15 cellular contexts compared by ENCODE assay signal in the genomic region with DNA sequence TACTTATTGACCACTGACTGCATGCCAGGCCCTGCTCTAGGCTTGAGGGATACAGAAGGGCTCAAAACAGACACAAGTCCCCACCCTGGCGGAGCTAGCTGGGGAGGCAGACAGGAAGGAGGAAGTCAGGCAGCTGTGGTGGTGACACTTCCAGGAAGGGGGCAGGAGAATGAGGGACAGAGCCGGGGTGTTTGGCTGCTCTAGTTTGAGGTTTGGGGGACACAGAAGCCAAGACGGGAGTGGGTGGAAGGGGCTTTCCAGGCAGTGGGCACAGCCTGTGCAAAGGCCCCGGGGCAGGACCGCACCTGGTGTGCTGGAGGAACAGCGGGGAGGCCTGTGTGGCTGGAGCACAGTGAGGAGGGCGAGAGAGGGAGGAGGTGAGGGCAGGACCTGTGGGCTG. TPM values are rescaled to one million over a fixed set of nuclear protein-coding genes. Genes with fewer than 3 reads are reported as not detected.
DNase-seq lines count a peak whose midpoint lies in the region; ATAC-seq and TF ChIP-seq lines count a peak whose summit lies in the region.
"Had no signal": no experiment of that assay in that cellular context is flagged by ENCODE, and none has a peak within 500 bp of the region (broad histone marks: within the 10 kb centered on the region; RNA-seq: fewer than 3 reads in every experiment).

No MANE protein-coding gene starts in this region.

- no peak overlapping the region for H3K4me3 Mint-ChIP-seq in activated CD4-positive, alpha-beta memory T cell treated with anti-CD3 and anti-CD28 coated beads for 36 hours
- H3K4me3 Mint-ChIP-seq in memory B cell, result no peak overlapping the region
- H3K4me3 Mint-ChIP-seq: GM23338 had no signal

- H3K4me1 ChIP-seq in HEK293 (ENCODE audit: control insufficient read depth, insufficient read depth, low read length) (no peaks in the 10 kb centered on the region; the same call in 1 of the 2 replicates), Karpas-422 (ENCODE audit: low read length) (peaks cover 10% of the 10 kb centered on the region), BE2C (peaks cover 2% of the 10 kb centered on the region; the same call in 1 of the 2 replicates)

- no peak overlapping the region for H3K9ac ChIP-seq in Karpas-422 (ENCODE audit: low read length)

- H3K4me1 Mint-ChIP-seq in activated CD4-positive, alpha-beta memory T cell treated with anti-CD3 and anti-CD28 coated beads for 36 hours (ENCODE audit: low read depth), result peaks cover 19% of the 10 kb centered on the region
- peaks cover 14% of the 10 kb centered on the region for H3K4me1 Mint-ChIP-seq in memory B cell

- intact Hi-C loops in activated CD4-positive, alpha-beta memory T cell treated with anti-CD3 and anti-CD28 coated beads for 36 hours (cut with micrococcal nuclease), result no loop called here

- H3K36me3 ChIP-seq in HEK293 (ENCODE audit: control insufficient read depth in 2 of 2, insufficient read depth in 1 of 2, low read length in 2 of 2) (peaks cover 0 to 21% of the 10 kb centered on the region in 2 experiments; a peak in 2 of 3 replicates), Karpas-422 (ENCODE audit: insufficient read depth, low read length) (no peaks in the 10 kb centered on the region), BE2C (peaks cover 26% of the 10 kb centered on the region)

- H3K4me2 ChIP-seq in Karpas-422 (ENCODE audit: low read depth, low read length, poor library complexity, severe bottlenecking), result no peak overlapping the region
- H3K4me2 ChIP-seq: GM23338 had no signal

- DNase-seq in activated CD4-positive, alpha-beta memory T cell treated with anti-CD3 and anti-CD28 coated beads for 36 hours, result peak; percentile 30
- DNase-seq in memory B cell (ENCODE audit: low spot score in 2 of 2), result no peak
- no peak for DNase-seq in Karpas-422
- no peak for DNase-seq in BE2C
- DNase-seq: activated effector memory CD4-positive, alpha-beta T cell treated with Interleukin-2 at 50 U/mL for 16 hours; DND-41; effector CD4-positive, alpha-beta T cell; NCI-H1048; RPMI8226; stimulated activated CD4-positive, alpha-beta T cell treated with anti-CD3 and anti-CD28 coated beads, Interleukin-15, amount 100 ng/mL, for 24 hours had no signal

- POLR2A ChIA-PET in HEK293 (lab: Yijun Ruan, JAX), result no interaction called here
- POLR2A ChIA-PET in activated CD4-positive, alpha-beta memory T cell treated with anti-CD3 and anti-CD28 coated beads for 36 hours (lab: Charles Lee), result no interaction called here

- H3K27ac Mint-ChIP-seq in activated CD4-positive, alpha-beta memory T cell treated with anti-CD3 and anti-CD28 coated beads for 36 hours, result peak overlapping the region; percentile 36
- peak overlapping the region; percentile 69 for H3K27ac Mint-ChIP-seq in memory B cell
- H3K27ac Mint-ChIP-seq: GM23338 had no signal

- no peaks in the 10 kb centered on the region for H3K27me3 ChIP-seq in Karpas-422 (ENCODE audit: low read length)
- H3K27me3 ChIP-seq in BE2C, result no peaks in the 10 kb centered on the region

- H3K9me3 ChIP-seq in HEK293 (ENCODE audit: control insufficient read depth, insufficient read depth, low read depth, low read length) (no peaks in the 10 kb centered on the region), Karpas-422 (ENCODE audit: low read length) (no peaks in the 10 kb centered on the region), BE2C (no peaks in the 10 kb centered on the region)
- H3K9me3 ChIP-seq: thoracic aorta had no signal

- no peaks in the 10 kb centered on the region for H4K20me1 ChIP-seq in Karpas-422 (ENCODE audit: insufficient read depth, low read depth, low read length)

- no peaks in the 10 kb centered on the region for H3K27me3 Mint-ChIP-seq in activated CD4-positive, alpha-beta memory T cell treated with anti-CD3 and anti-CD28 coated beads for 36 hours
- no peaks in the 10 kb centered on the region for H3K27me3 Mint-ChIP-seq in memory B cell

- ATAC-seq in memory B cell (ENCODE audit: low read depth), result no peak
- ATAC-seq: GM23338 had no signal

- H3K36me3 Mint-ChIP-seq in activated CD4-positive, alpha-beta memory T cell treated with anti-CD3 and anti-CD28 coated beads for 36 hours, result peaks cover 16% of the 10 kb centered on the region
- peaks cover 17% of the 10 kb centered on the region for H3K36me3 Mint-ChIP-seq in memory B cell

- H3K9me2 ChIP-seq in Karpas-422 (replicated peaks; ENCODE audit: insufficient read depth, low read length), result no peaks in the 10 kb centered on the region

- CTCF ChIA-PET in HEK293 (lab: Yijun Ruan, JAX), result interaction anchor here (0.8 kb wide), 1 partner anchor 48 kb away, joined by 4 read pairs; no protein-coding TSS in a partner anchor
- CTCF ChIA-PET in activated CD4-positive, alpha-beta memory T cell treated with anti-CD3 and anti-CD28 coated beads for 36 hours (lab: Charles Lee), result interaction anchor here (1.8 kb wide), 1 partner anchor 56 kb away, joined by 5 read pairs; no protein-coding TSS in a partner anchor

- H3K4me3 ChIP-seq in HEK293 (ENCODE audit: low read depth, low read length) (no peak overlapping the region), Karpas-422 (ENCODE audit: low read length) (no peak overlapping the region), BE2C (ENCODE audit: low read depth, low read length) (no peak overlapping the region)
- H3K4me3 ChIP-seq: GM23338, thoracic aorta had no signal

- no peaks in the 10 kb centered on the region for H3K9me3 Mint-ChIP-seq in activated CD4-positive, alpha-beta memory T cell treated with anti-CD3 and anti-CD28 coated beads for 36 hours
- H3K9me3 Mint-ChIP-seq in memory B cell, result no peaks in the 10 kb centered on the region
- H3K9me3 Mint-ChIP-seq: GM23338 had no signal

- no peak overlapping the region for H2AFZ ChIP-seq in Karpas-422 (ENCODE audit: low read length)
- H2AFZ ChIP-seq: GM23338 had no signal

- H3K27ac ChIP-seq in HEK293 (ENCODE audit: extremely low read depth, low read depth, low read length), result no peak overlapping the region
- no peak overlapping the region for H3K27ac ChIP-seq in Karpas-422 (ENCODE audit: low read length)
- H3K27ac ChIP-seq: thoracic aorta had no signal

- TF ChIP-seq CTCF in HEK293 (tag by site-specific recombination; IDR thresholded peaks at IDR 0.05), result no peak
- no peak for TF ChIP-seq CTCF in BE2C (IDR thresholded peaks at IDR 0.05; ENCODE audit: low read depth, low read length)

- peaks cover 5% of the 10 kb centered on the region for H3K79me2 ChIP-seq in Karpas-422 (ENCODE audit: low read length)

TF ChIP-seq in HEK293, 187 proteins besides CTCF, POLR2A, EP300 and RAD21:
- peak; percentile 99 for TF ChIP-seq ZNF623 (tag by site-specific recombination; IDR thresholded peaks at IDR 0.05)
- no peak for TF ChIP-seq ZNF132 (tag by site-specific recombination; IDR thresholded peaks at IDR 0.05; ENCODE audit: borderline replicate concordance)

RNA-seq across cellular contexts. Expression of gene MRPL54, which starts 4.0 kb away (rescaled TPM):
- total RNA-seq in activated CD4-positive, alpha-beta memory T cell treated with anti-CD3 and anti-CD28 coated beads for 36 hours, result 10 to 100 TPM; 63.2 to 65.2 TPM
- 44.2 and 76.7 TPM in 2 replicates for total RNA-seq in Karpas-422 (2014; rRNA removed; shearing (Covaris generic); ENCODE audit: low replicate concordance)
- polyA plus RNA-seq in BE2C (2012; ENCODE audit: insufficient read depth, insufficient read length, low read depth), result 237 TPM

RNA-seq across cellular contexts. Expression of gene APBA3, which starts 5.0 kb away (rescaled TPM):
- 10 to 100 TPM; 38.2 to 41.8 TPM for total RNA-seq in activated CD4-positive, alpha-beta memory T cell treated with anti-CD3 and anti-CD28 coated beads for 36 hours
- total RNA-seq in Karpas-422 (2014; rRNA removed; shearing (Covaris generic); ENCODE audit: low replicate concordance), result 14.7 and 55.0 TPM in 2 replicates
- polyA plus RNA-seq in BE2C (2012; ENCODE audit: insufficient read depth, insufficient read length, low read depth), result 50.5 TPM

RNA-seq across cellular contexts. Expression of gene RAX2, which starts 5.5 kb away (rescaled TPM):
- not detected for total RNA-seq in activated CD4-positive, alpha-beta memory T cell treated with anti-CD3 and anti-CD28 coated beads for 36 hours
- not detected in 2 replicates for total RNA-seq in Karpas-422 (2014; rRNA removed; shearing (Covaris generic); ENCODE audit: low replicate concordance)
- not detected for polyA plus RNA-seq in BE2C (2012; ENCODE audit: insufficient read depth, insufficient read length, low read depth)
- total RNA-seq: bronchial epithelial cell, GM23338, thoracic aorta had no signal
- polyA plus RNA-seq: BJ had no signal

RNA-seq across cellular contexts. Expression of gene MATK, which starts 19.7 kb away (rescaled TPM):
- total RNA-seq in activated CD4-positive, alpha-beta memory T cell treated with anti-CD3 and anti-CD28 coated beads for 36 hours, result 10 to 100 TPM; 24.4 to 25.2 TPM
- total RNA-seq in Karpas-422 (2014; rRNA removed; shearing (Covaris generic); ENCODE audit: low replicate concordance), result not detected in 2 replicates
- polyA plus RNA-seq in BE2C (2012; ENCODE audit: insufficient read depth, insufficient read length, low read depth), result not detected
- total RNA-seq: bronchial epithelial cell had no signal
- polyA plus RNA-seq: BJ had no signal

RNA-seq across cellular contexts. Expression of gene TJP3, which starts 58.3 kb away (rescaled TPM):
- total RNA-seq in activated CD4-positive, alpha-beta memory T cell treated with anti-CD3 and anti-CD28 coated beads for 36 hours, result 1 to 10 TPM; 3.1 to 3.7 TPM
- total RNA-seq in Karpas-422 (2014; rRNA removed; shearing (Covaris generic); ENCODE audit: low replicate concordance), result not detected in 2 replicates
- 0.65 TPM for polyA plus RNA-seq in BE2C (2012; ENCODE audit: insufficient read depth, insufficient read length, low read depth)
- polyA plus RNA-seq: BJ had no signal
